25 cellular contexts compared by ENCODE assay signal in the genomic region with DNA sequence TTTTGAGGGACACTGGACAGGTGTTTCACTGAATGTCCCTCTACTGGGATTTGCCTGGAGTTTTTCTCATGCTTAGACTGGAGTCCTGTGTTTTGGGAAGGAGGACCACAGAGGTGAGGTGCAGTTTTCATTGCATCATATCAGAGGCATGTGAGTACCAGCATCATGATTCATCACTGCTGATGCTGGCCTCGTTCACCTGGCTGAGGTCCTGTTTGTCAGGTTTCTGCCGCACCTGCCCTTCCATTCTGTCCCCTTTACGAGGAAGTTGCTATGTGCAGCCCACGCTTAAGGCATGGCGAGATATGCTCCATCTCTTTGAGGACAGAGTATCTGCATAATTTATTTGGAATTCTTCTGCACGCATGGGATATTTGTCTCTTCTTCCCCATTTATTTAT.
DNase-seq lines count a peak whose midpoint lies in the region; ATAC-seq, FAIRE-seq and TF ChIP-seq lines count a peak whose summit lies in the region.
"Had no signal": no experiment of that assay in that cellular context is flagged by ENCODE, and none has a peak within 500 bp of the region (broad histone marks: within the 10 kb centered on the region; RNA-seq: fewer than 3 reads in every experiment).

No MANE protein-coding gene starts in this region.

- peaks cover 3 to 4% of the 10 kb centered on the region in 2 experiments; a peak in 1 of 5 replicates for H3K27me3 ChIP-seq in K562 (ENCODE audit: control insufficient read depth in 2 of 2, insufficient read depth in 2 of 2, low read length in 2 of 2)

- no peaks in the 10 kb centered on the region for H3K9me3 ChIP-seq in K562 (replicated peaks; ENCODE audit: control insufficient read depth, insufficient read depth, low read depth, low read length)

- H3K4me2 ChIP-seq in K562 (ENCODE audit: insufficient read depth, low read length) = no peak overlapping the region

- TF ChIP-seq RAD21 in K562 (CRISPR knock-in tag; conservative IDR thresholded peaks at IDR 0.05 in 1 of 2, IDR thresholded peaks at IDR 0.05 in 1 of 2) = no peak

- no peak overlapping the region for H3K9ac ChIP-seq in K562 (ENCODE audit: insufficient read depth in 1 of 2, low read depth in 2 of 2, low read length in 2 of 2)

- H3K4me3 ChIP-seq in K562 = no peak overlapping the region

- no peak overlapping the region for H2AFZ ChIP-seq in K562 (ENCODE audit: low read depth, low read length)

- H3K27ac Mint-ChIP-seq in osteocyte (ENCODE audit: unreplicated experiment) = no peak overlapping the region
- H3K27ac Mint-ChIP-seq: activated CD8-positive, alpha-beta T cell treated with anti-CD3 and anti-CD28 coated beads, Interleukin-2, amount 10 ng/mL, durations not matched to agents 7 days and 5 days; activated naive CD4-positive, alpha-beta T cell treated with anti-CD3 and anti-CD28 coated beads, Interleukin-2, amount 50 U/mL, for 24 hours; activated T-helper 2 cell treated with anti-CD3 and anti-CD28 coated beads, Interferon-gamma antibody, Interleukin-2, Interleukin-4, amounts not matched to agents 10 μg/mL and 5 μg/mL and 100 μg/mL, durations not matched to agents 14 hours and 24 hours and 36 hours; mesothelial cell of epicardium; naive thymus-derived CD4-positive, alpha-beta T cell; stimulated activated memory B cell treated with anti-CD40 and anti-IgM and Interleukin-4, amounts not matched to agents 10 μg/mL and 1 μg/mL and 100 μg/mL, for 72 hours had no signal

- no TSS peak for BruUV-seq in K562 (replicated peaks; lab: Mats Ljungman, UMichigan)

- H3K27ac ChIP-seq in K562 (ENCODE audit: extremely low read depth, low read depth, low read length) = no peak overlapping the region

- no peaks in the 10 kb centered on the region for H4K20me1 ChIP-seq in K562 (replicated peaks; ENCODE audit: control insufficient read depth, insufficient read depth, low read length)

- ATAC-seq in K562 = no peak
- no peak for ATAC-seq in HG03432 (IDR thresholded peaks at IDR 0.05; ENCODE audit: unreplicated experiment)
- no peak for ATAC-seq in HG02840 (IDR thresholded peaks at IDR 0.05; ENCODE audit: low FRiP score, unreplicated experiment)
- ATAC-seq: activated CD8-positive, alpha-beta T cell treated with anti-CD3 and anti-CD28 coated beads, Interleukin-2, amount 10 ng/mL, durations not matched to agents 7 days and 5 days; left ventricle myocardium superior; naive thymus-derived CD4-positive, alpha-beta T cell; SK-N-SH treated with all-trans-retinoic acid at 6 μM for 48 hours; stimulated activated memory B cell treated with anti-CD40 and anti-IgM and Interleukin-4, amounts not matched to agents 10 μg/mL and 1 μg/mL and 100 μg/mL, for 72 hours had no signal

- TF ChIP-seq POLR2A in K562 (conservative IDR thresholded peaks at IDR 0.05) = no peak

- H3K36me3 ChIP-seq in K562 (ENCODE audit: control insufficient read depth, insufficient read depth, low read length) = no peaks in the 10 kb centered on the region

- H3K9me3 Mint-ChIP-seq in osteocyte (ENCODE audit: unreplicated experiment) = peaks cover 3% of the 10 kb centered on the region
- H3K9me3 Mint-ChIP-seq: activated naive CD4-positive, alpha-beta T cell treated with anti-CD3 and anti-CD28 coated beads, Interleukin-2, amount 50 U/mL, for 24 hours; activated T-helper 2 cell treated with anti-CD3 and anti-CD28 coated beads, Interferon-gamma antibody, Interleukin-2, Interleukin-4, amounts not matched to agents 10 μg/mL and 5 μg/mL and 100 μg/mL, durations not matched to agents 14 hours and 24 hours and 36 hours; mesothelial cell of epicardium; stimulated activated memory B cell treated with anti-CD40 and anti-IgM and Interleukin-4, amounts not matched to agents 10 μg/mL and 1 μg/mL and 100 μg/mL, for 72 hours had no signal

- H3K36me3 Mint-ChIP-seq in osteocyte (ENCODE audit: unreplicated experiment) = no peaks in the 10 kb centered on the region
- H3K36me3 Mint-ChIP-seq: activated naive CD4-positive, alpha-beta T cell treated with anti-CD3 and anti-CD28 coated beads, Interleukin-2, amount 50 U/mL, for 24 hours; mesothelial cell of epicardium; naive thymus-derived CD4-positive, alpha-beta T cell; stimulated activated memory B cell treated with anti-CD40 and anti-IgM and Interleukin-4, amounts not matched to agents 10 μg/mL and 1 μg/mL and 100 μg/mL, for 72 hours had no signal

- H3K4me1 Mint-ChIP-seq in osteocyte (ENCODE audit: unreplicated experiment) = no peaks in the 10 kb centered on the region
- H3K4me1 Mint-ChIP-seq: activated naive CD4-positive, alpha-beta T cell treated with anti-CD3 and anti-CD28 coated beads, Interleukin-2, amount 50 U/mL, for 24 hours; mesothelial cell of epicardium; naive thymus-derived CD4-positive, alpha-beta T cell; stimulated activated memory B cell treated with anti-CD40 and anti-IgM and Interleukin-4, amounts not matched to agents 10 μg/mL and 1 μg/mL and 100 μg/mL, for 72 hours had no signal

- TF ChIP-seq CTCF in K562 (IDR thresholded peaks at IDR 0.05 in 2 of 3, conservative IDR thresholded peaks at IDR 0.05 in 1 of 3; ENCODE audit: insufficient read depth in 2 of 3, low read depth in 1 of 3, low read length in 3 of 3) (no peak), osteocyte (IDR thresholded peaks at IDR 0.05) (no peak)

- WGBS in K562 (ENCODE audit: insufficient coverage, low coverage, missing lambda C conversion rate) = 0% methylated on average over 6 of the region's 6 CpGs

- no peaks in the 10 kb centered on the region for H3K27me3 Mint-ChIP-seq in osteocyte (ENCODE audit: unreplicated experiment)
- H3K27me3 Mint-ChIP-seq: activated naive CD4-positive, alpha-beta T cell treated with anti-CD3 and anti-CD28 coated beads, Interleukin-2, amount 50 U/mL, for 24 hours; stimulated activated memory B cell treated with anti-CD40 and anti-IgM and Interleukin-4, amounts not matched to agents 10 μg/mL and 1 μg/mL and 100 μg/mL, for 72 hours had no signal

- peak; percentile 37 for FAIRE-seq in K562 (lab: Jason Lieb, UNC)
- FAIRE-seq: GM12891 had no signal

- CTCF ChIA-PET in K562 (lab: Yijun Ruan, JAX; ENCODE audit: low intra/inter-chr PET ratio) = interaction anchor here (0.7 kb wide), 1 partner anchor 55 kb away, joined by 5 read pairs; no protein-coding TSS in a partner anchor

- intact Hi-C loops in K562 (cut with micrococcal nuclease) = no loop called here

- peak; percentile 99 for DNase-seq in DMS53 (lab: John Stamatoyannopoulos, UW)
- peak; percentile 57 for DNase-seq in NCI-H510A (lab: John Stamatoyannopoulos, UW)
- DNase-seq in K562 (ENCODE audit: extremely low read depth in 1 of 4, low spot score in 3 of 4) = no peak
- DNase-seq in osteocyte (ENCODE audit: extremely low spot score, unreplicated experiment) = peak; percentile 36
- DNase-seq in NCI-H2227 treated with DMSO at 0.1 percent for 48 hours (lab: John Stamatoyannopoulos, UW) = no peak
- DNase-seq: activated CD8-positive, alpha-beta T cell treated with anti-CD3 and anti-CD28 coated beads, Interleukin-2, amount 10 ng/mL, durations not matched to agents 7 days and 5 days; anterior cingulate cortex; C1 segment of cervical spinal cord; GOT3; islet precursor cell; left ventricle myocardium superior; MM.1S; naive thymus-derived CD4-positive, alpha-beta T cell; NCI-H1436; NCI-H2107; RPMI8226; stimulated activated CD4-positive, alpha-beta T cell treated with anti-CD3 and anti-CD28 coated beads, Interleukin-4, amount 100 ng/mL, for 4 hours had no signal

- in situ Hi-C loops in K562 (cut with MboI) = no loop called here

- H3K79me2 ChIP-seq in K562 (ENCODE audit: control insufficient read depth, insufficient read depth, low read length) = no peaks in the 10 kb centered on the region

- TF ChIP-seq EP300 in K562 (IDR thresholded peaks at IDR 0.05; ENCODE audit: low read length) = no peak

- H3K4me3 Mint-ChIP-seq in osteocyte (ENCODE audit: unreplicated experiment) = no peak overlapping the region
- H3K4me3 Mint-ChIP-seq: activated CD8-positive, alpha-beta T cell treated with anti-CD3 and anti-CD28 coated beads, Interleukin-2, amount 10 ng/mL, durations not matched to agents 7 days and 5 days; activated naive CD4-positive, alpha-beta T cell treated with anti-CD3 and anti-CD28 coated beads, Interleukin-2, amount 50 U/mL, for 24 hours; mesothelial cell of epicardium; naive thymus-derived CD4-positive, alpha-beta T cell; stimulated activated memory B cell treated with anti-CD40 and anti-IgM and Interleukin-4, amounts not matched to agents 10 μg/mL and 1 μg/mL and 100 μg/mL, for 72 hours had no signal

- POLR2A ChIA-PET in K562 (lab: Yijun Ruan, JAX) = no interaction called here

- H3K4me1 ChIP-seq in K562 (replicated peaks in 1 of 2; ENCODE audit: control insufficient read depth in 2 of 2, insufficient read depth in 2 of 2, low read length in 2 of 2) = no peaks in the 10 kb centered on the region

- H3K9me1 ChIP-seq in K562 (ENCODE audit: control insufficient read depth, insufficient read depth, low read length) = no peaks in the 10 kb centered on the region

TF ChIP-seq in K562, 482 proteins besides CTCF, POLR2A, EP300 and RAD21:
- no peak for TF ChIP-seq FOXJ3 (CRISPR knock-in tag; IDR thresholded peaks at IDR 0.05)
- no peak for TF ChIP-seq SUPT5H (IDR thresholded peaks at IDR 0.05)
- TF ChIP-seq SFPQ (IDR thresholded peaks at IDR 0.05; ENCODE audit: low read depth, low read length) = no peak
- no peak for TF ChIP-seq ARNT (IDR thresholded peaks at IDR 0.05)
- TF ChIP-seq NRF1 (conservative IDR thresholded peaks at IDR 0.05 in 1 of 2, IDR thresholded peaks at IDR 0.05 in 1 of 2) = no peak

Comparison
In these comparisons a context has a peak if more than half of its experiments do, and no peak if none do; other contexts are left out.
1. DNase-seq: peak in DMS53 (single experiment), NCI-H510A (single experiment) and osteocyte (single experiment); none in K562 (0 of 4) and NCI-H2227 treated with DMSO at 0.1 percent for 48 hours (single experiment).